Comparison of ENCODE assay signal across 9 cellular contexts in genomic region chr6:75210885-75211739, GRCh38. TPM values are rescaled to one million over a fixed set of nuclear protein-coding genes. Genes with fewer than 3 reads are reported as not detected.
A peak's percentile ranks its signal among the peaks of the same experiment; 100 is the strongest.
DNase-seq lines count a peak whose midpoint lies in the region; ATAC-seq and TF ChIP-seq lines count a peak whose summit lies in the region.
"Had no signal": no experiment of that assay in that cellular context is flagged by ENCODE, and none has a peak within 500 bp of the region (broad histone marks: within the 10 kb centered on the region; RNA-seq: fewer than 3 reads in every experiment).

No MANE protein-coding gene starts in this region.

- H3K27ac ChIP-seq in RWPE1 = no peak overlapping the region
- no peak overlapping the region for H3K27ac ChIP-seq in breast epithelium
- no peak overlapping the region for H3K27ac ChIP-seq in right lobe of liver
- peak overlapping the region in 2 of 4 donors; percentile 11 to 48 for H3K27ac ChIP-seq in transverse colon
- H3K27ac ChIP-seq: BLaER1 had no signal

- ATAC-seq in right lobe of liver (peak; percentile 31 to 54 (median 50)), HG02642 (IDR thresholded peaks at IDR 0.05; ENCODE audit: poor library complexity, unreplicated experiment) (no peak)

- peaks cover 0 to 22% of the 10 kb centered on the region in 2 donors for H3K27me3 ChIP-seq in breast epithelium
- peaks cover 5 to 9% of the 10 kb centered on the region in 2 donors for H3K27me3 ChIP-seq in right lobe of liver
- peaks cover 24% of the 10 kb centered on the region for H3K27me3 ChIP-seq in transverse colon

- no peak for TF ChIP-seq EP300 in transverse colon (IDR thresholded peaks at IDR 0.05; ENCODE audit: low read depth)

- H3K4me3 ChIP-seq in LNCaP clone FGC (ENCODE audit: low read depth, low read length) = no peak overlapping the region
- no peak overlapping the region for H3K4me3 ChIP-seq in breast epithelium
- H3K4me3 ChIP-seq in right lobe of liver = no peak overlapping the region
- H3K4me3 ChIP-seq in transverse colon = no peak overlapping the region
- H3K4me3 ChIP-seq: BLaER1 had no signal

- no peak for TF ChIP-seq POLR2A in breast epithelium (IDR thresholded peaks at IDR 0.05)
- TF ChIP-seq POLR2A in right lobe of liver (IDR thresholded peaks at IDR 0.05) = no peak
- TF ChIP-seq POLR2A in transverse colon (IDR thresholded peaks at IDR 0.05) = no peak

- intact Hi-C loops in breast epithelium (cut with DNase I; ENCODE audit: low total_unique reads) = loop anchor here (5.0 to 10.0 kb wide), 3 partner anchors 681 to 1476 kb away; no protein-coding TSS in a partner anchor
- intact Hi-C loops in right lobe of liver (cut with DNase I) = no loop called here
- intact Hi-C loops in transverse colon (cut with DNase I; ENCODE audit: low total_unique reads) = no loop called here

- CTCF ChIA-PET in RWPE1 (lab: Yijun Ruan, JAX) = interaction anchor here (0.6 to 1.8 kb wide), 9 partner anchors 9 to 1445 kb away, joined by 3 to 8 read pairs (median 4); no protein-coding TSS in a partner anchor

- in situ Hi-C loops in transverse colon (cut with MboI; ENCODE audit: low pct_ligation_motif_present in 1 of 4, low pct_unique_long_range_greater_than_20kb in 1 of 4, low sequenced_read_pairs in 3 of 4) = loop anchor here (10.0 to 25.0 kb wide), 6 partner anchors 799 to 1474 kb away; no protein-coding TSS in a partner anchor

- TF ChIP-seq CTCF in LNCaP clone FGC (IDR thresholded peaks at IDR 0.05; ENCODE audit: control insufficient read depth, extremely low read depth, insufficient read depth) (peak; percentile 70), RWPE1 (conservative IDR thresholded peaks at IDR 0.05; ENCODE audit: low read depth) (peak; percentile 77), breast epithelium (IDR thresholded peaks at IDR 0.05) (peak; percentile 55 to 69 (median 68)), right lobe of liver (IDR thresholded peaks at IDR 0.05) (peak; percentile 72 to 88 (median 82)), transverse colon (IDR thresholded peaks at IDR 0.05) (peak; percentile 73 to 90 (median 81))

- DNase-seq in DMS79 treated with DMSO at 0.1 percent for 48 hours (lab: John Stamatoyannopoulos, UW) = peak; percentile 39
- DNase-seq in DMS79 (lab: John Stamatoyannopoulos, UW) = no peak
- DNase-seq in LNCaP clone FGC (ENCODE audit: low read depth) = no peak
- DNase-seq in RWPE1 (ENCODE audit: low spot score) = peak; percentile 50
- no peak for DNase-seq in breast epithelium (ENCODE audit: low spot score in 2 of 2)
- DNase-seq in right lobe of liver = no peak
- DNase-seq in transverse colon = peak; percentile 34

- no peaks in the 10 kb centered on the region for H3K9me3 ChIP-seq in breast epithelium
- H3K9me3 ChIP-seq in right lobe of liver = no peaks in the 10 kb centered on the region
- H3K9me3 ChIP-seq in transverse colon = no peaks in the 10 kb centered on the region

- POLR2A ChIA-PET in RWPE1 (lab: Yijun Ruan, JAX; ENCODE audit: low non-redundant PET) = no interaction called here

- no peaks in the 10 kb centered on the region for H3K4me1 ChIP-seq in breast epithelium
- H3K4me1 ChIP-seq in right lobe of liver = peaks cover 0 to 38% (median 0%) of the 10 kb centered on the region in 4 donors
- H3K4me1 ChIP-seq in transverse colon = peaks cover 4 to 41% (median 20%) of the 10 kb centered on the region in 4 donors

- WGBS in right lobe of liver (ENCODE audit: insufficient coverage, low coverage, low lambda C conversion rate, missing lambda C conversion rate) = 17% methylated on average over 10 of the region's 10 CpGs
- 21 to 22% methylated on average over 10 of the region's 10 CpGs for WGBS in transverse colon (ENCODE audit: low coverage in 1 of 2), 2 donors

- H3K36me3 ChIP-seq in breast epithelium = no peaks in the 10 kb centered on the region
- no peaks in the 10 kb centered on the region for H3K36me3 ChIP-seq in right lobe of liver
- no peaks in the 10 kb centered on the region for H3K36me3 ChIP-seq in transverse colon
- H3K36me3 ChIP-seq: BLaER1 had no signal

RNA-seq across cellular contexts. Expression of gene COL12A1, which starts 5.3 kb away (rescaled TPM):
- total RNA-seq in breast epithelium = 100 to 1,000 TPM in 2 of 3 donors, 10 to 100 TPM in 1; 90.9 to 441 (median 281) TPM
- total RNA-seq in right lobe of liver = 1 to 10 TPM; 1.1 to 4.4 (median 3.0) TPM
- total RNA-seq in transverse colon = 10 to 100 TPM; 14.2 to 45.1 (median 32.3) TPM

RNA-seq across cellular contexts. Expression of gene COX7A2, which starts 32.5 kb away (rescaled TPM):
- total RNA-seq in breast epithelium (100 to 1,000 TPM; 171 to 206 (median 204) TPM), right lobe of liver (100 to 1,000 TPM; 159 to 345 (median 218) TPM), transverse colon (100 to 1,000 TPM; 146 to 469 (median 349) TPM)

Comparison
In these comparisons a context has a peak if more than half of its experiments do, and no peak if none do; other contexts are left out.
1. DNase-seq: peak in DMS79 treated with DMSO at 0.1 percent for 48 hours (single experiment), RWPE1 (single experiment) and transverse colon (single experiment); none in DMS79 (single experiment), LNCaP clone FGC (single experiment), breast epithelium (0 of 2) and right lobe of liver (0 of 3).
2. Peak in every context shown above with its lines, with median percentiles within 50 percentile points of each other: CTCF ChIP-seq.